In genomic region chr7:100435401-100436304, GRCh38 we compare ENCODE assay signal across 8 cellular contexts. TPM values are rescaled to one million over a fixed set of nuclear protein-coding genes. Genes with fewer than 3 reads are reported as not detected.
DNase-seq lines count a peak whose midpoint lies in the region; ATAC-seq and TF ChIP-seq lines count a peak whose summit lies in the region.

No MANE protein-coding gene starts in this region.

- 3 to 6% methylated on average over 37 to 54 of the region's 81 CpGs for WGBS in testis, 2 donors

- peaks cover 46% of the 10 kb centered on the region for H3K36me3 Mint-ChIP-seq in activated CD4-positive, alpha-beta memory T cell treated with anti-CD3 and anti-CD28 coated beads for 36 hours

- H3K9ac ChIP-seq in endocrine pancreas (ENCODE audit: control insufficient read depth, insufficient read depth, low read length): peak overlapping the region; percentile 79
- peak overlapping the region; percentile 87 for H3K9ac ChIP-seq in mucosa of stomach (ENCODE audit: low read length)

- POLR2A ChIA-PET in GM10248 (lab: Yijun Ruan, JAX): interaction anchor here (0.9 to 1.3 kb wide), 3 partner anchors 8 to 242 kb away, joined by 3 to 4 read pairs (median 3); partner anchors contain the start of gene ZCWPW1
- POLR2A ChIA-PET in activated CD4-positive, alpha-beta memory T cell treated with anti-CD3 and anti-CD28 coated beads for 36 hours (lab: Charles Lee): interaction anchor here (0.6 to 1.4 kb wide), 6 partner anchors 8 to 264 kb away, joined by 3 to 5 read pairs (median 4); partner anchors contain the start of gene ZCWPW1

- CTCF ChIA-PET in GM10248 (lab: Yijun Ruan, JAX): interaction anchor here (1.3 to 5.1 kb wide), 4 partner anchors 14 to 302 kb away, joined by 3 to 28 read pairs (median 4); no protein-coding TSS in a partner anchor
- CTCF ChIA-PET in activated CD4-positive, alpha-beta memory T cell treated with anti-CD3 and anti-CD28 coated beads for 36 hours (lab: Charles Lee): interaction anchor here (0.6 to 1.7 kb wide), 4 partner anchors 15 to 270 kb away, joined by 3 to 7 read pairs (median 4); partner anchors contain the start of gene POP7

- peak overlapping the region; percentile 45 for H3K4me3 ChIP-seq in endocrine pancreas (ENCODE audit: control insufficient read depth, insufficient read depth, low read length)
- H3K4me3 ChIP-seq in mucosa of stomach (ENCODE audit: low read length): peak overlapping the region; percentile 50
- H3K4me3 ChIP-seq in testis: peak overlapping the region; percentile 80 to 88

- peak overlapping the region; percentile 91 for H3K4me3 Mint-ChIP-seq in activated CD4-positive, alpha-beta memory T cell treated with anti-CD3 and anti-CD28 coated beads for 36 hours

- peak; percentile 46 for DNase-seq in GM10248 (ENCODE audit: extremely low spot score)
- DNase-seq in Kasumi-1 (lab: John Stamatoyannopoulos, UW): peak; percentile 26 to 48
- DNase-seq in activated CD4-positive, alpha-beta memory T cell treated with anti-CD3 and anti-CD28 coated beads for 36 hours: peak; percentile 62
- no peak for DNase-seq in testis
- DNase-seq in NCI-H2196 treated with DMSO at 0.1 percent for 48 hours (lab: John Stamatoyannopoulos, UW; ENCODE audit: unreplicated experiment): no peak

- H3K27me3 Mint-ChIP-seq in activated CD4-positive, alpha-beta memory T cell treated with anti-CD3 and anti-CD28 coated beads for 36 hours: no peaks in the 10 kb centered on the region

- H3K9me3 ChIP-seq in endocrine pancreas (ENCODE audit: control insufficient read depth, low read length): no peaks in the 10 kb centered on the region
- H3K9me3 ChIP-seq in mucosa of stomach (ENCODE audit: control insufficient read depth, low read length): no peaks in the 10 kb centered on the region
- no peaks in the 10 kb centered on the region for H3K9me3 ChIP-seq in testis

- no peak for TF ChIP-seq POLR2A in testis (IDR thresholded peaks at IDR 0.05)

- peak overlapping the region; percentile 96 for H3K27ac Mint-ChIP-seq in activated CD4-positive, alpha-beta memory T cell treated with anti-CD3 and anti-CD28 coated beads for 36 hours

- no peaks in the 10 kb centered on the region for H3K9me3 Mint-ChIP-seq in activated CD4-positive, alpha-beta memory T cell treated with anti-CD3 and anti-CD28 coated beads for 36 hours

- H3K4me1 Mint-ChIP-seq in activated CD4-positive, alpha-beta memory T cell treated with anti-CD3 and anti-CD28 coated beads for 36 hours (ENCODE audit: low read depth): peaks cover 44% of the 10 kb centered on the region

- TF ChIP-seq CTCF in GM10248 (IDR thresholded peaks at IDR 0.05; ENCODE audit: control extremely low read depth, extremely low read depth, low read depth, missing control alignments) (no peak), testis (IDR thresholded peaks at IDR 0.05) (no peak)

- peak overlapping the region; percentile 92 to 98 for H3K27ac ChIP-seq in testis

- peaks cover 2% of the 10 kb centered on the region for H3K36me3 ChIP-seq in endocrine pancreas (ENCODE audit: control insufficient read depth, insufficient read depth, low read length)
- peaks cover 6% of the 10 kb centered on the region for H3K36me3 ChIP-seq in mucosa of stomach (ENCODE audit: control insufficient read depth, insufficient read depth, low read length)
- no peaks in the 10 kb centered on the region for H3K36me3 ChIP-seq in testis (ENCODE audit: low read depth, missing control alignments)

- H3K4me1 ChIP-seq in endocrine pancreas (ENCODE audit: control insufficient read depth, insufficient read depth, low read length): peaks cover 5% of the 10 kb centered on the region
- H3K4me1 ChIP-seq in mucosa of stomach (ENCODE audit: control insufficient read depth, insufficient read depth, low read length): peaks cover 29% of the 10 kb centered on the region
- peaks cover 27% of the 10 kb centered on the region for H3K4me1 ChIP-seq in testis

- ATAC-seq in GM21786 (IDR thresholded peaks at IDR 0.05; ENCODE audit: unreplicated experiment): peak; percentile 25

- H3K27me3 ChIP-seq in endocrine pancreas (ENCODE audit: control insufficient read depth, insufficient read depth, low read length): no peaks in the 10 kb centered on the region
- H3K27me3 ChIP-seq in mucosa of stomach (ENCODE audit: control insufficient read depth, insufficient read depth, low read length): no peaks in the 10 kb centered on the region
- no peaks in the 10 kb centered on the region for H3K27me3 ChIP-seq in testis

- intact Hi-C loops in activated CD4-positive, alpha-beta memory T cell treated with anti-CD3 and anti-CD28 coated beads for 36 hours (cut with micrococcal nuclease): loop anchor here (1.0 kb wide), 3 partner anchors 7 to 44 kb away; partner anchors contain the start of genes TSC22D4 and ZCWPW1
- intact Hi-C loops in testis (cut with DNase I; ENCODE audit: low total_unique reads): no loop called here

RNA-seq across cellular contexts. Expression of gene PPP1R35, which starts 0.6 kb away (rescaled TPM):
- total RNA-seq in activated CD4-positive, alpha-beta memory T cell treated with anti-CD3 and anti-CD28 coated beads for 36 hours: 10 to 100 TPM; 76.0 to 76.5 TPM
- total RNA-seq in testis: 100 to 1,000 TPM in 1 of 2 donors, 10 to 100 TPM in 1; 97.6 to 128 TPM
- polyA plus RNA-seq in testis (ENCODE audit: insufficient read depth, low read depth, low replicate concordance): 76.4 TPM

RNA-seq across cellular contexts. Expression of gene MEPCE, which starts 6.0 kb away (rescaled TPM):
- 10 to 100 TPM; 41.3 to 42.0 TPM for total RNA-seq in activated CD4-positive, alpha-beta memory T cell treated with anti-CD3 and anti-CD28 coated beads for 36 hours
- total RNA-seq in testis: 10 to 100 TPM; 74.6 to 89.3 TPM
- polyA plus RNA-seq in testis (ENCODE audit: insufficient read depth, low read depth, low replicate concordance): 182 TPM

RNA-seq across cellular contexts. Expression of gene ZCWPW1, which starts 7.2 kb away (rescaled TPM):
- total RNA-seq in activated CD4-positive, alpha-beta memory T cell treated with anti-CD3 and anti-CD28 coated beads for 36 hours: 1 to 10 TPM; 3.9 to 4.0 TPM
- total RNA-seq in testis: 100 to 1,000 TPM in 1 of 2 donors, 10 to 100 TPM in 1; 83.5 to 145 TPM
- polyA plus RNA-seq in testis (ENCODE audit: insufficient read depth, low read depth, low replicate concordance): 96.5 TPM

RNA-seq across cellular contexts. Expression of gene SPACDR, which starts 28.4 kb away (rescaled TPM):
- 1 to 10 TPM; 3.5 to 3.9 TPM for total RNA-seq in activated CD4-positive, alpha-beta memory T cell treated with anti-CD3 and anti-CD28 coated beads for 36 hours
- total RNA-seq in testis: 10 to 100 TPM; 34.0 to 45.8 TPM
- 84.9 TPM for polyA plus RNA-seq in testis (ENCODE audit: insufficient read depth, low read depth, low replicate concordance)

RNA-seq across cellular contexts. Expression of gene TSC22D4, which starts 43.4 kb away (rescaled TPM):
- 10 to 100 TPM; 87.8 to 89.5 TPM for total RNA-seq in activated CD4-positive, alpha-beta memory T cell treated with anti-CD3 and anti-CD28 coated beads for 36 hours
- 100 to 1,000 TPM; 135 to 165 TPM for total RNA-seq in testis
- polyA plus RNA-seq in testis (ENCODE audit: insufficient read depth, low read depth, low replicate concordance): 57.4 TPM

Comparison
In these comparisons a context has a peak if more than half of its experiments do, and no peak if none do; other contexts are left out.
1. DNase-seq: peak in GM10248 (single experiment), Kasumi-1 (2 of 2) and activated CD4-positive, alpha-beta memory T cell treated with anti-CD3 and anti-CD28 coated beads for 36 hours (single experiment); none in testis (single experiment) and NCI-H2196 treated with DMSO at 0.1 percent for 48 hours (single experiment).
2. RNA of gene ZCWPW1, which starts 7.2 kb away (total RNA-seq): 83.5 to 145 TPM in testis; 3.9 to 4.0 TPM in activated CD4-positive, alpha-beta memory T cell treated with anti-CD3 and anti-CD28 coated beads for 36 hours; every median in the first group is over 10 times any median in the second.
3. Peak in every context shown above with its lines, with median percentiles within 50 percentile points of each other: H3K4me3 ChIP-seq.